In the genomic region with DNA sequence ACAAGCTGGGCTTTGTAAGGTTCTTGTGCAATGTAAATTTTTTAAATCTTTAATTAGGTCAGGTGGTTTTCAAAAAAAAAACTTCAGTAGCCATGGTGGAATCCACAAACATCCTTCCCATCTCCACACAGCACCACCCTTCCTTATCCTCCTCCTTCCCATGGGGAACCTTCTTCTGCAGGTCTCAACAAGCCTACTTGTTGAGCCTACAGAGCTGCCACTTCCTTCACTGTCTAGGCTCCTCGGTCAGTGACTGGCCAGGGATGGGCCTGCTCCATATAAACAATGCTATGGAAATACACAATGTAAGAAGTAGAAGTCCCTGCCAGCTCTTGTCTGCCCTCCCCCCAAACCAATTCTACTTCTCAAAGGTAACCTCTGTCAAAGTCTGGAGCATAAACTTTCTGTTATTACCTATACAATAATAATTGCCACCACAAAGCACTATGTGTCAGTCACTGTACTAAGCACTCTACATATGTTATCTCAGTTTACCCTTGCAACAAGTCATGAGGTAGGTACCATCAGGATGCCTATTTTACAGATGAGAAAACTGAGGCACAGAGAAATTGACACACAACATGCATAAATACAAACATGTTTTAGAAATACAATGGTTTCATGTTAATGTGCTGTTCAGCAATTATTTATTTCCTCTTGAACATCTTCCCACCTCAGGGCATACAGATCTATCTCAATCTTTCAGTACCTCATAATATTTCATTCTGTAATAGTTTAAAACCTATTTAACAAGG, we compare ENCODE assay signal across 1 cellular context.
TF ChIP-seq lines count a peak whose summit lies in the region.

No MANE protein-coding gene starts in this region.

TF ChIP-seq in HepG2, 621 proteins besides CTCF, POLR2A, EP300 and RAD21 (continued from another document):
- no peak for TF ChIP-seq TAF15 (IDR thresholded peaks at IDR 0.05; ENCODE audit: low read depth, low read length, poor library complexity, severe bottlenecking)
- peak; percentile 79 for TF ChIP-seq ZNF629 (CRISPR knock-in tag; conservative IDR thresholded peaks at IDR 0.05)
- no peak for TF ChIP-seq TAF1 (CRISPR knock-in tag; IDR thresholded peaks at IDR 0.05)
- no peak for TF ChIP-seq ZNF672 (CRISPR knock-in tag; IDR thresholded peaks at IDR 0.05)
- TF ChIP-seq ZNF841 (CRISPR knock-in tag; IDR thresholded peaks at IDR 0.05; ENCODE audit: borderline replicate concordance) = no peak
TF ChIP-seq in HepG2: peak in this region for 1.
